Comparison of ENCODE assay signal across 1 cellular context in the genomic region with DNA sequence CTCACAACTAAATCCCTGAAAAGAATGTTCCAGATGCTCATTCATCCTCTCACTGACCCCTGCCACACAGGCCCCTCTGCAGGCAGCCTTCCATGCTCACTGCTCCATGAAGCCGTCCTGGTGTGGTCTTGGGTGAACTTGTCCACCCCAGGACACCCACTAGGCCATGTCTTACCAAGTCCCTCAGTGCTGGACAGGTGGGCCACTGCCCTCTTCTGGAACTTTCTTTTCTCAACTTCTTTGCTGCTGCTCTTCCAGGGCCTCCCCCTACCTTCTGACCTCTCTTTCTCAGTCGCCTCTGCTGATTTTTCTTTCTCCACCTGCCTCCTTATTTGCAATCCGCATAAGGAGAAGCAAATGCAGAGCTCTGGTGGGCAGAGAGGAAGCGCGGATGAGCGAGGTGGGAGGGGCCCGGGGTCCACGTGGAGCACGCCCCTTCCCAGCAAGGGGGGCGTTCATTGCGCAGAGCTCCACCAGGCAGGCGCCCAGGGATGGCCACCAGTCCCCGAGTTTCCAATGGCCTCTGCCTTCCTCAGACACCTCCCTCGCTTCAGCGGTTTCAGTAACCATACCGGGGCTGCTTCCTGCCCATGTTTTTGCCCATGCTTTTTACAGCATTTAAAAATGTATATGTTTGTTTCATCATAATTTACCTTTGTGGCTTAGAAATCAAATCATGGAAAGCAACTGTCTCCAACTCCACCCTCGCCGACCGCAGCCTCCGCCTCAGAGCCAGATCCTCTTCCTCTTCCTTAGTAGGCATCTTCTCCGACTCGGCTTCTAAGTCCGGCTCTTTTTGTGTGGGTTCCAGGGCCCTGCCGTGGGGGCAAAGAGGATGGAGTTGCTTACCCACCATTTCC.
TF ChIP-seq lines count a peak whose summit lies in the region.

No MANE protein-coding gene starts in this region.

TF ChIP-seq in IMR-90, 13 proteins besides CTCF, POLR2A, EP300 and RAD21 (continued from another document):
- TF ChIP-seq RFX5 (IDR thresholded peaks at IDR 0.05; ENCODE audit: low read depth, low read length) (no peak), MAZ (IDR thresholded peaks at IDR 0.05; ENCODE audit: borderline replicate concordance, low read depth, low read length) (no peak), SMC3 (IDR thresholded peaks at IDR 0.05; ENCODE audit: low read depth, low read length) (no peak), BHLHE40 (IDR thresholded peaks at IDR 0.05; ENCODE audit: low read depth, low read length) (no peak), FOS (IDR thresholded peaks at IDR 0.05; ENCODE audit: low read depth, low read length) (no peak), MXI1 (IDR thresholded peaks at IDR 0.05; ENCODE audit: borderline replicate concordance, low read depth, low read length) (no peak), NFE2L2 (IDR thresholded peaks at IDR 0.05; ENCODE audit: low read depth, low read length) (no peak), MAFK (IDR thresholded peaks at IDR 0.05; ENCODE audit: low read depth, low read length) (no peak), CHD1 (IDR thresholded peaks at IDR 0.05; ENCODE audit: low read depth, low read length) (no peak)
- TF ChIP-seq, protein P1, sequence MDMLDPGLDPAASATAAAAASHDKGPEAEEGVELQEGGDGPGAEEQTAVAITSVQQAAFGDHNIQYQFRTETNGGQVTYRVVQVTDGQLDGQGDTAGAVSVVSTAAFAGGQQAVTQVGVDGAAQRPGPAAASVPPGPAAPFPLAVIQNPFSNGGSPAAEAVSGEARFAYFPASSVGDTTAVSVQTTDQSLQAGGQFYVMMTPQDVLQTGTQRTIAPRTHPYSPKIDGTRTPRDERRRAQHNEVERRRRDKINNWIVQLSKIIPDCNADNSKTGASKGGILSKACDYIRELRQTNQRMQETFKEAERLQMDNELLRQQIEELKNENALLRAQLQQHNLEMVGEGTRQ (IDR thresholded peaks at IDR 0.05; ENCODE audit: low read depth, low read length), result no peak
- TF ChIP-seq, protein P2, sequence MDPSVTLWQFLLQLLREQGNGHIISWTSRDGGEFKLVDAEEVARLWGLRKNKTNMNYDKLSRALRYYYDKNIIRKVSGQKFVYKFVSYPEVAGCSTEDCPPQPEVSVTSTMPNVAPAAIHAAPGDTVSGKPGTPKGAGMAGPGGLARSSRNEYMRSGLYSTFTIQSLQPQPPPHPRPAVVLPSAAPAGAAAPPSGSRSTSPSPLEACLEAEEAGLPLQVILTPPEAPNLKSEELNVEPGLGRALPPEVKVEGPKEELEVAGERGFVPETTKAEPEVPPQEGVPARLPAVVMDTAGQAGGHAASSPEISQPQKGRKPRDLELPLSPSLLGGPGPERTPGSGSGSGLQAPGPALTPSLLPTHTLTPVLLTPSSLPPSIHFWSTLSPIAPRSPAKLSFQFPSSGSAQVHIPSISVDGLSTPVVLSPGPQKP (IDR thresholded peaks at IDR 0.05; ENCODE audit: borderline replicate concordance, low read depth, low read length), result no peak
